Comparison of ENCODE assay signal across 15 cellular contexts in the genomic region with DNA sequence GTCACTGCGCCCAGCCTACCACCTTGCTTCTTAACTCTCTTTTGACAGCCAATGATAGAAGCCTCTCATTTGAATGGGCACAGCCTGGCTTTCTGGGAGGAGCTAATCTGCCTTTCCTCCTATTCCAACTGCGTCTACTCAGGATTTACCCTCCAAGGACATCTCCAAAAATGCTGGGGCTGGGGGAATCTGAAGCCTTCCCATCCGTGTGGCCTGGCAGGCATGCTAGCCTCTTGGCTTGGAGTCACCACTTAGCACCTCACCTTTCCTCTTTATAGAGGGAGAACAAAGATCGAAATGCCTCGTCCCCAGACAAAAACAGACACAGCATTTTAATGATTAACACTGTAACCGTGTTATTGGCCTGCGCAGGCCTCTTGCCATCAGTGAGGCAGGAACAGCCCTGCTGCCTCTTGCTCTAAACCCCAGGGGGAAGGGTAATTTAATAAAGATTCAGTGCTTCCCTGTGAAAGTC.
"Had no signal": no experiment of that assay in that cellular context is flagged by ENCODE, and none has a peak within 500 bp of the region (broad histone marks: within the 10 kb centered on the region; RNA-seq: fewer than 3 reads in every experiment).

No MANE protein-coding gene starts in this region.

- FAIRE-seq: endothelial cell of umbilical vein, urothelium cell line had no signal

- H3K4me1 ChIP-seq: ascending aorta, gastrocnemius medialis, parathyroid adenoma had no signal

- H3K27ac ChIP-seq: ascending aorta, gastrocnemius medialis, parathyroid adenoma, thoracic aorta had no signal

- H3K27ac Mint-ChIP-seq: activated CD4-positive, alpha-beta memory T cell treated with anti-CD3 and anti-CD28 coated beads, Interleukin-2, amount 10 ng/mL, durations not matched to agents 7 days and 5 days; stimulated activated naive CD8-positive, alpha-beta T cell treated with anti-CD3 and anti-CD28 coated beads, Interleukin-15, amount 100 ng/mL, for 72 hours had no signal

- H3K9me3 ChIP-seq: ascending aorta, gastrocnemius medialis, thoracic aorta had no signal

- H3K4me3 ChIP-seq: ascending aorta, gastrocnemius medialis, thoracic aorta had no signal

- H3K4me1 Mint-ChIP-seq: activated CD4-positive, alpha-beta memory T cell treated with anti-CD3 and anti-CD28 coated beads, Interleukin-2, amount 10 ng/mL, durations not matched to agents 7 days and 5 days; stimulated activated naive CD8-positive, alpha-beta T cell treated with anti-CD3 and anti-CD28 coated beads, Interleukin-15, amount 100 ng/mL, for 72 hours had no signal

- ATAC-seq: gastrocnemius medialis; stimulated activated naive CD8-positive, alpha-beta T cell treated with anti-CD3 and anti-CD28 coated beads, Interleukin-15, amount 100 ng/mL, for 72 hours had no signal

- H3K27me3 ChIP-seq: ascending aorta, gastrocnemius medialis had no signal

- H3K27me3 Mint-ChIP-seq: activated CD4-positive, alpha-beta memory T cell treated with anti-CD3 and anti-CD28 coated beads, Interleukin-2, amount 10 ng/mL, durations not matched to agents 7 days and 5 days; stimulated activated naive CD8-positive, alpha-beta T cell treated with anti-CD3 and anti-CD28 coated beads, Interleukin-15, amount 100 ng/mL, for 72 hours had no signal

- H3K9me3 Mint-ChIP-seq: activated CD4-positive, alpha-beta memory T cell treated with anti-CD3 and anti-CD28 coated beads, Interleukin-2, amount 10 ng/mL, durations not matched to agents 7 days and 5 days; stimulated activated naive CD8-positive, alpha-beta T cell treated with anti-CD3 and anti-CD28 coated beads, Interleukin-15, amount 100 ng/mL, for 72 hours had no signal

- H3K36me3 ChIP-seq: ascending aorta, gastrocnemius medialis, thoracic aorta had no signal

- H3K4me3 Mint-ChIP-seq: activated CD4-positive, alpha-beta memory T cell treated with anti-CD3 and anti-CD28 coated beads, Interleukin-2, amount 10 ng/mL, durations not matched to agents 7 days and 5 days; stimulated activated naive CD8-positive, alpha-beta T cell treated with anti-CD3 and anti-CD28 coated beads, Interleukin-15, amount 100 ng/mL, for 72 hours had no signal

- DNase-seq: activated CD4-positive, alpha-beta memory T cell treated with anti-CD3 and anti-CD28 coated beads, Interleukin-2, amount 10 ng/mL, durations not matched to agents 7 days and 5 days; activated CD8-positive, alpha-beta memory T cell treated with anti-CD3 and anti-CD28 coated beads, Interleukin-2, amount 50 U/mL, for 48 hours; activated naive CD4-positive, alpha-beta T cell; gastrocnemius medialis; kidney glomerular epithelial cell; mammary epithelial cell; retina; stimulated activated CD4-positive, alpha-beta T cell treated with anti-CD3 and anti-CD28 coated beads, Interleukin-4, amount 100 ng/mL, for 4 hours; stimulated activated naive CD8-positive, alpha-beta T cell treated with anti-CD3 and anti-CD28 coated beads, Interleukin-15, amount 100 ng/mL, for 72 hours; T-helper 9 cell had no signal
